8 cellular contexts compared by ENCODE assay signal in the genomic region with DNA sequence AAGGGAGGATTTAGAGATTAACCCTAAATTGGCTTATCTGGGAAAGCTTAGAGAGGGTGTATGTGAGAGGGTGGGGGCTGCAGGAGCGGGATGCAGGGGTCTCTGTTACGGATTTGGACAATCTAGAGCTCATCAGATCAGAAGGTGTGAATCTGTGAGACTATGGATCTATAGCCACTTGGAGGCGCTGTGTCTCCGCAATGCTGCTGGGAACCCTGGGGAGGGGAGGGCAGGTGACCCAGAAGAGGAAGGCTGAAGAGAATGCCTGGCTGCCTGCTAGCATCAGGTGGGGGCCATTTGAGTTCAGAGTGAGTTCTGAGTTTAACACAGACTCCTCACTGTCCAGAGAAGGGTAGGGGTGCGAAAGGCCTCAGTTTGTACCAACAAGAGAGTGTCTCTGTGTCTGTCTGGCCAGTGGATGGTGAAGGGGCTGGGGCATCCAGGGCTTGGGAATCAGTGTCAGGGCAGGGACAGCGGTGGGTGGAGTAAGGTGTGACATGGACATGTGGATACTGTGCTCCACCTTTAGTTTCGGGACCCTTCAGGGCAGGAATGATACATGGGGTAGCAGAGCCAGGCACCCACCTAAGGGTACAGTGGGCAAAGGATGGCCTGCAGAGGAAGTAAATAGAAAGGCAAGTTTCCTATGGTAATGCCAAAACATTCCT.
DNase-seq lines count a peak whose midpoint lies in the region; ATAC-seq and TF ChIP-seq lines count a peak whose summit lies in the region.

No MANE protein-coding gene starts in this region.

- H3K36me3 Mint-ChIP-seq in activated naive CD4-positive, alpha-beta T cell treated with anti-CD3 and anti-CD28 coated beads, Interleukin-2, amount 10 ng/mL, durations not matched to agents 7 days and 5 days = peaks cover 1% of the 10 kb centered on the region
- H3K36me3 Mint-ChIP-seq in neural crest cell (ENCODE audit: low read depth) = no peaks in the 10 kb centered on the region

- peaks cover 5% of the 10 kb centered on the region for H3K27me3 Mint-ChIP-seq in activated naive CD4-positive, alpha-beta T cell treated with anti-CD3 and anti-CD28 coated beads, Interleukin-2, amount 10 ng/mL, durations not matched to agents 7 days and 5 days
- H3K27me3 Mint-ChIP-seq in neural crest cell (ENCODE audit: low read depth) = no peaks in the 10 kb centered on the region

- peaks cover 34% of the 10 kb centered on the region for H3K4me1 Mint-ChIP-seq in activated naive CD4-positive, alpha-beta T cell treated with anti-CD3 and anti-CD28 coated beads, Interleukin-2, amount 10 ng/mL, durations not matched to agents 7 days and 5 days
- peaks cover 8% of the 10 kb centered on the region for H3K4me1 Mint-ChIP-seq in neural crest cell

- H3K27ac Mint-ChIP-seq in activated naive CD4-positive, alpha-beta T cell treated with anti-CD3 and anti-CD28 coated beads, Interleukin-2, amount 10 ng/mL, durations not matched to agents 7 days and 5 days = peak overlapping the region; percentile 62
- H3K27ac Mint-ChIP-seq in neural crest cell (ENCODE audit: unreplicated experiment) = no peak overlapping the region

- H3K9me3 Mint-ChIP-seq in activated naive CD4-positive, alpha-beta T cell treated with anti-CD3 and anti-CD28 coated beads, Interleukin-2, amount 10 ng/mL, durations not matched to agents 7 days and 5 days = no peaks in the 10 kb centered on the region
- H3K9me3 Mint-ChIP-seq in neural crest cell = no peaks in the 10 kb centered on the region

- DNase-seq in ELR (ENCODE audit: low read depth) (peak; percentile 32), NAMALWA (ENCODE audit: low spot score) (peak; percentile 46), neural crest cell (ENCODE audit: low read depth, low spot score) (no peak), midbrain (lab: John Stamatoyannopoulos, UW) (no peak), NCI-H2029 treated with DMSO at 0.1 percent for 48 hours (lab: John Stamatoyannopoulos, UW) (no peak), AG08396 (ENCODE audit: low spot score) (no peak)
- peak; percentile 63 for DNase-seq in activated naive CD4-positive, alpha-beta T cell treated with anti-CD3 and anti-CD28 coated beads, Interleukin-2, amount 10 ng/mL, durations not matched to agents 7 days and 5 days

- no peak for ATAC-seq in HG03432 (IDR thresholded peaks at IDR 0.05; ENCODE audit: unreplicated experiment)

- peak; percentile 22 for TF ChIP-seq CTCF in neural crest cell (conservative IDR thresholded peaks at IDR 0.05)

- H3K4me3 Mint-ChIP-seq in activated naive CD4-positive, alpha-beta T cell treated with anti-CD3 and anti-CD28 coated beads, Interleukin-2, amount 10 ng/mL, durations not matched to agents 7 days and 5 days = no peak overlapping the region
- H3K4me3 Mint-ChIP-seq in neural crest cell = no peak overlapping the region

- CTCF ChIA-PET in activated naive CD4-positive, alpha-beta T cell treated with anti-CD3 and anti-CD28 coated beads, Interleukin-2, amount 10 ng/mL, durations not matched to agents 7 days and 5 days (lab: Charles Lee) = interaction anchor here (1.0 to 7.3 kb wide), 13 partner anchors 10 to 770 kb away, joined by 3 to 40 read pairs (median 5); no protein-coding TSS in a partner anchor

Comparison
In these comparisons a context has a peak if more than half of its experiments do, and no peak if none do; other contexts are left out.
1. DNase-seq: peak in ELR (single experiment), NAMALWA (single experiment) and activated naive CD4-positive, alpha-beta T cell treated with anti-CD3 and anti-CD28 coated beads, Interleukin-2, amount 10 ng/mL, durations not matched to agents 7 days and 5 days (single experiment); none in neural crest cell (single experiment), midbrain (single experiment), NCI-H2029 treated with DMSO at 0.1 percent for 48 hours (single experiment) and AG08396 (single experiment).